In genomic region chr4:81522711-81523110, GRCh38 we compare ENCODE assay signal across 14 cellular contexts. TPM values are rescaled to one million over a fixed set of nuclear protein-coding genes. Genes with fewer than 3 reads are reported as not detected.
DNase-seq lines count a peak whose midpoint lies in the region; ATAC-seq and TF ChIP-seq lines count a peak whose summit lies in the region.
"Had no signal": no experiment of that assay in that cellular context is flagged by ENCODE, and none has a peak within 500 bp of the region (broad histone marks: within the 10 kb centered on the region; RNA-seq: fewer than 3 reads in every experiment).

No MANE protein-coding gene starts in this region.

- DNase-seq in caudate nucleus (lab: John Stamatoyannopoulos, UW) (no peak), activated gamma-delta T cell treated with Interleukin-2 at 50 U/mL for 16 hours (no peak), nucleus accumbens (lab: John Stamatoyannopoulos, UW) (no peak), gastrocnemius medialis (no peak)
- DNase-seq: Calu3; CD4-positive, alpha-beta T cell; DMS 273 treated with DMSO at 0.1 percent for 48 hours; GOT3 had no signal

- H3K9me3 ChIP-seq in gastrocnemius medialis, result no peaks in the 10 kb centered on the region
- H3K9me3 ChIP-seq: HAP-1 had no signal

- TF ChIP-seq CTCF in gastrocnemius medialis (IDR thresholded peaks at IDR 0.05 in 4 of 5, conservative IDR thresholded peaks at IDR 0.05 in 1 of 5), result no peak

- ATAC-seq in GM19467 (IDR thresholded peaks at IDR 0.05; ENCODE audit: unreplicated experiment), result peak; percentile 48
- ATAC-seq in HG02981 (IDR thresholded peaks at IDR 0.05; ENCODE audit: unreplicated experiment), result peak; percentile 57
- ATAC-seq in GM21367 (IDR thresholded peaks at IDR 0.05; ENCODE audit: unreplicated experiment), result no peak
- no peak for ATAC-seq in gastrocnemius medialis
- ATAC-seq: HepG2 had no signal

- no peak overlapping the region for H3K4me3 ChIP-seq in gastrocnemius medialis
- H3K4me3 ChIP-seq: HAP-1 had no signal

- no peaks in the 10 kb centered on the region for H3K36me3 ChIP-seq in gastrocnemius medialis
- H3K36me3 ChIP-seq: HAP-1 had no signal

- no peaks in the 10 kb centered on the region for H3K4me1 ChIP-seq in gastrocnemius medialis
- H3K4me1 ChIP-seq: HAP-1 had no signal

- in situ Hi-C loops in gastrocnemius medialis (cut with MboI; ENCODE audit: low sequenced_read_pairs in 4 of 4), result no loop called here

- no peaks in the 10 kb centered on the region for H3K27me3 ChIP-seq in gastrocnemius medialis

- intact Hi-C loops in gastrocnemius medialis (cut with DNase I; ENCODE audit: low total_unique reads), result no loop called here

- no peak for TF ChIP-seq POLR2A in gastrocnemius medialis (IDR thresholded peaks at IDR 0.05)

- H3K27ac ChIP-seq in caudate nucleus (ENCODE audit: low read depth, low read length), result peak overlapping the region; percentile 6
- H3K27ac ChIP-seq in gastrocnemius medialis, result no peak overlapping the region
- H3K27ac ChIP-seq: KMS-11 had no signal

RNA-seq across cellular contexts. Expression of gene RASGEF1B, which starts 51.0 kb away (rescaled TPM):
- total RNA-seq in gastrocnemius medialis, result 1 to 10 TPM; 1.9 to 6.0 (median 5.2) TPM

Comparison
In these comparisons a context has a peak if more than half of its experiments do, and no peak if none do; other contexts are left out.
1. ATAC-seq: peak in GM19467 (single experiment) and HG02981 (single experiment); none in GM21367 (single experiment) and gastrocnemius medialis (0 of 2).